In the genomic region with DNA sequence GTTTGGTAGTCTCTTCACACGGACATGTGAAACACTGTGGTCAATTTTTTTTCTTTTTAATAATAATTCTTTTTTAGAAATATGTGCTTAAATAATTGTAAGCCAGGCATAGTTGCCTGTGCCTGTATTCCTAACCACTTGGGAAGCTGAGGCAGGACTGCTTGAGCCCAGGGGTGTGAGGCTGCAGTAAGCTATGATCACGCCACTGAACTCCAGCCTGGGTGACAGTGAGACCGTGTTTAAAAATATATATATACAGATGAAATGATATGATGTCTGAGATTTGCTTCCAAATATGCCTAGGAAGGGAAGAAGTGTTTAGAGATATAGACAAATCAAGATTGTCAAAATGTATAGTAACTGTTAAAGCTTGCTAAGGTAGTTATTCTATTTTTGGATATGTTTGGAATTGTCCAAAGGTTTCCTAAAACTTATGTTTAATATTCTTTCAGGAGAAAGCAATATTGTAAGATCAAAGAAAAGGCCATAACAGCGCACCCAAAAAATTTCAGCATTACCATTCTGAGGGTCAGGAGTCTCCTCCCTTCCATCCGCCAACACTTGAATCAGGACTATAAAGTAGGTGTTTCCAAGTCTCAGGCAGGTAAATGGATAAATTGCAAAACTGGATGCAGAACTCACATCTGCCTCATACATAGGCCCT, we compare ENCODE assay signal across 8 cellular contexts. TPM values are rescaled to one million over a fixed set of nuclear protein-coding genes. Genes with fewer than 3 reads are reported as not detected.
A peak's percentile ranks its signal among the peaks of the same experiment; 100 is the strongest.
DNase-seq lines count a peak whose midpoint lies in the region; ATAC-seq and TF ChIP-seq lines count a peak whose summit lies in the region.

No MANE protein-coding gene starts in this region.

- peak overlapping the region; percentile 57 to 93 for H3K9ac ChIP-seq in colonic mucosa (ENCODE audit: low read depth in 2 of 2, low read length in 2 of 2)

- peaks cover 45% of the 10 kb centered on the region for H3K4me1 ChIP-seq in CD4-positive, alpha-beta memory T cell (ENCODE audit: insufficient read depth, low read length)
- H3K4me1 ChIP-seq in colonic mucosa, result peaks cover 16% of the 10 kb centered on the region

- peak overlapping the region; percentile 71 to 91 for H3K4me3 ChIP-seq in CD4-positive, alpha-beta memory T cell (ENCODE audit: low read length in 2 of 2)
- H3K4me3 ChIP-seq in Jurkat, Clone E6-1 (ENCODE audit: low read length), result peak overlapping the region; percentile 96
- peak overlapping the region; percentile 74 for H3K4me3 ChIP-seq in colonic mucosa

- CTCF ChIA-PET in CD4-positive, alpha-beta memory T cell (lab: Charles Lee; ENCODE audit: partially characterized antibody), result interaction anchor here (1.0 to 2.2 kb wide), 11 partner anchors 8 to 161 kb away, joined by 3 to 8 read pairs (median 4); a partner anchor contains a TSS

- POLR2A ChIA-PET in CD4-positive, alpha-beta memory T cell (lab: Charles Lee; ENCODE audit: partially characterized antibody), result interaction anchor here (0.7 to 3.2 kb wide), 27 partner anchors 8 to 193 kb away, joined by 3 to 77 read pairs (median 4); a partner anchor contains a TSS

- H3K9me3 ChIP-seq in CD4-positive, alpha-beta memory T cell (ENCODE audit: control insufficient read depth in 1 of 2, low read length in 2 of 2), result no peaks in the 10 kb centered on the region
- no peaks in the 10 kb centered on the region for H3K9me3 ChIP-seq in colonic mucosa

- peaks cover 32 to 70% (median 54%) of the 10 kb centered on the region in 4 donors for H3K4me1 Mint-ChIP-seq in CD4-positive, alpha-beta memory T cell
- H3K4me1 Mint-ChIP-seq in naive B cell, result peaks cover 53 to 75% (median 64%) of the 10 kb centered on the region in 3 donors

- DNase-seq in CD4-positive, alpha-beta memory T cell, result peak in 1 of 5 donors; percentile 6
- DNase-seq in Jurkat, Clone E6-1 (ENCODE audit: low read depth, low spot score), result no peak
- DNase-seq in colonic mucosa (no peak), naive B cell (no peak), iPS-NIHi11 (ENCODE audit: low spot score) (no peak), HCEC 1CT (no peak)

- peak overlapping the region; percentile 97 to 99 (median 98) for H3K27ac Mint-ChIP-seq in CD4-positive, alpha-beta memory T cell
- H3K27ac Mint-ChIP-seq in naive B cell, result peak overlapping the region; percentile 99 to 100 (median 100)

- H3K36me3 ChIP-seq in CD4-positive, alpha-beta memory T cell (ENCODE audit: insufficient read depth, low read length), result no peaks in the 10 kb centered on the region
- H3K36me3 ChIP-seq in colonic mucosa, result no peaks in the 10 kb centered on the region

- intact Hi-C loops in CD4-positive, alpha-beta memory T cell (cut with micrococcal nuclease), result loop anchor here (1.0 to 10.0 kb wide), 7 partner anchors 35 to 788 kb away; a partner anchor contains a TSS
- intact Hi-C loops in colonic mucosa (cut with DNase I), result loop anchor here (10.0 kb wide), 1 partner anchor 102 kb away; a partner anchor contains a TSS

- no peaks in the 10 kb centered on the region for H3K27me3 Mint-ChIP-seq in CD4-positive, alpha-beta memory T cell
- no peaks in the 10 kb centered on the region for H3K27me3 Mint-ChIP-seq in naive B cell

- peak overlapping the region; percentile 97 for H3K27ac ChIP-seq in CD4-positive, alpha-beta memory T cell (ENCODE audit: low read depth, low read length)
- peak overlapping the region; percentile 96 for H3K27ac ChIP-seq in colonic mucosa

- peak overlapping the region; percentile 92 to 98 (median 96) for H3K4me3 Mint-ChIP-seq in CD4-positive, alpha-beta memory T cell
- H3K4me3 Mint-ChIP-seq in naive B cell, result peak overlapping the region; percentile 92 to 99 (median 97)

- no peaks in the 10 kb centered on the region for H3K27me3 ChIP-seq in CD4-positive, alpha-beta memory T cell (ENCODE audit: insufficient read depth, low read length)
- no peaks in the 10 kb centered on the region for H3K27me3 ChIP-seq in colonic mucosa

- ATAC-seq in GM21515 (IDR thresholded peaks at IDR 0.05; ENCODE audit: unreplicated experiment) (peak; percentile 13), naive B cell (ENCODE audit: low read depth in 2 of 2) (no peak), GM19467 (IDR thresholded peaks at IDR 0.05; ENCODE audit: unreplicated experiment) (no peak)

- H3K9me3 Mint-ChIP-seq in CD4-positive, alpha-beta memory T cell, result no peaks in the 10 kb centered on the region
- H3K9me3 Mint-ChIP-seq in naive B cell, result peaks cover 0 to 1% (median 0%) of the 10 kb centered on the region in 7 donors

- peaks cover 20 to 38% of the 10 kb centered on the region in 2 donors for H3K36me3 Mint-ChIP-seq in CD4-positive, alpha-beta memory T cell
- peaks cover 0 to 3% of the 10 kb centered on the region in 2 donors for H3K36me3 Mint-ChIP-seq in naive B cell

- TF ChIP-seq CTCF in colonic mucosa (IDR thresholded peaks at IDR 0.05), result no peak

RNA-seq across cellular contexts. Expression of a gene that starts 0.6 kb away (rescaled TPM):
- 10 to 100 TPM; 71.8 to 87.1 TPM for total RNA-seq in CD4-positive, alpha-beta memory T cell
- 100 to 1,000 TPM; 294 to 408 TPM for polyA plus RNA-seq in CD4-positive, alpha-beta memory T cell
- 108 TPM for polyA plus RNA-seq in Jurkat, Clone E6-1 (2012; ENCODE audit: insufficient read depth, insufficient read length)
- 100 to 1,000 TPM; 114 to 117 TPM for total RNA-seq in colonic mucosa
- polyA plus RNA-seq in naive B cell (ENCODE audit: low read depth in 6 of 6), result 100 to 1,000 TPM; 279 to 418 (median 299) TPM

RNA-seq across cellular contexts. Expression of a gene that starts 56.0 kb away (rescaled TPM):
- 10 to 100 TPM; 90.8 to 95.3 TPM for total RNA-seq in CD4-positive, alpha-beta memory T cell
- polyA plus RNA-seq in CD4-positive, alpha-beta memory T cell, result 10 to 100 TPM; 49.3 to 58.9 TPM
- 101 TPM for polyA plus RNA-seq in Jurkat, Clone E6-1 (2012; ENCODE audit: insufficient read depth, insufficient read length)
- 10 to 100 TPM; 77.2 to 81.9 TPM for total RNA-seq in colonic mucosa
- polyA plus RNA-seq in naive B cell (ENCODE audit: low read depth in 6 of 6), result 10 to 100 TPM; 31.6 to 54.0 (median 42.9) TPM

RNA-seq across cellular contexts. Expression of a gene that starts 56.3 kb away (rescaled TPM):
- 100 to 1,000 TPM; 122 to 128 TPM for total RNA-seq in CD4-positive, alpha-beta memory T cell
- 100 to 1,000 TPM; 107 to 129 TPM for polyA plus RNA-seq in CD4-positive, alpha-beta memory T cell
- 142 TPM for polyA plus RNA-seq in Jurkat, Clone E6-1 (2012; ENCODE audit: insufficient read depth, insufficient read length)
- total RNA-seq in colonic mucosa, result 100 to 1,000 TPM; 113 to 153 TPM
- polyA plus RNA-seq in naive B cell (ENCODE audit: low read depth in 6 of 6), result 100 to 1,000 TPM in 4 of 6 donors, 10 to 100 TPM in 2; 82.5 to 115 (median 106) TPM
